Comparison of ENCODE assay signal across 35 cellular contexts in the genomic region with DNA sequence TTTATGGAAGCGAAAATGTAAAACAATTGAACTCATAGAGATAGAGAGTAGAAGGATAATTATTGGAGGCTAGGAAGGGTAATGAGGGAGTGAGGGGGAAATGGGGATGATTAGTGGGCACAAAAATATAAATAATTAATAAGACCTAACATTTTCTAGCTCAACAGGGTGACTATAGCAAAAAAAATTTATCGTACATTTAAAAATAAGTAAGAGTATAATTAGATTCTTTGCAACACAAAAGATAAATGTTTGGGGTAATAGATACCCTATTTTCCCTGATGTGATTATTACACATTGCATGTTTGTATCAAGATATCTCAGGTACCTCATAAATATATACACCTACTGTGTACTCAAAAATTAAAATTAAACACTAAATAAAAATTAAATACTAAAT.
"Had no signal": no experiment of that assay in that cellular context is flagged by ENCODE, and none has a peak within 500 bp of the region (broad histone marks: within the 10 kb centered on the region; RNA-seq: fewer than 3 reads in every experiment).

No MANE protein-coding gene starts in this region.

- DNase-seq: Karpas-422, Kasumi-1, MG63, MM.1S, MV-4-11, NCI-H1048, NCI-H1092, NCI-H1092 treated with DMSO at 0.1 percent for 48 hours, NCI-H1105, NCI-H1105 treated with DMSO at 0.1 percent for 48 hours, NCI-H1417, NCI-H1417 treated with DMSO at 0.1 percent for 48 hours, NCI-H1436, NCI-H1436 treated with DMSO at 0.1 percent for 48 hours, NCI-H146, NCI-H1694, NCI-H1694 treated with DMSO at 0.1 percent for 48 hours, NCI-H187, NCI-H187 treated with DMSO at 0.1 percent for 48 hours, NCI-H1930, NCI-H2029, NCI-H2029 treated with DMSO at 0.1 percent for 48 hours, NCI-H2081, NCI-H2081 treated with DMSO at 0.1 percent for 48 hours, NCI-H2107, NCI-H2171, NCI-H2171 treated with DMSO at 0.1 percent for 48 hours, NCI-H2227 treated with DMSO at 0.1 percent for 48 hours, NCI-H226, NCI-H345, NCI-H446, NCI-H446 treated with DMSO at 0.1 percent for 48 hours, NCI-H510A, NCI-H510A treated with DMSO at 0.1 percent for 48 hours, NCI-H524 had no signal

- H3K36me3 ChIP-seq: MG63 had no signal

- H3K4me3 ChIP-seq: MG63 had no signal

- H3K27me3 ChIP-seq: MG63 had no signal

- H3K9me3 ChIP-seq: MG63 had no signal
